8 cellular contexts compared by ENCODE assay signal in the genomic region with DNA sequence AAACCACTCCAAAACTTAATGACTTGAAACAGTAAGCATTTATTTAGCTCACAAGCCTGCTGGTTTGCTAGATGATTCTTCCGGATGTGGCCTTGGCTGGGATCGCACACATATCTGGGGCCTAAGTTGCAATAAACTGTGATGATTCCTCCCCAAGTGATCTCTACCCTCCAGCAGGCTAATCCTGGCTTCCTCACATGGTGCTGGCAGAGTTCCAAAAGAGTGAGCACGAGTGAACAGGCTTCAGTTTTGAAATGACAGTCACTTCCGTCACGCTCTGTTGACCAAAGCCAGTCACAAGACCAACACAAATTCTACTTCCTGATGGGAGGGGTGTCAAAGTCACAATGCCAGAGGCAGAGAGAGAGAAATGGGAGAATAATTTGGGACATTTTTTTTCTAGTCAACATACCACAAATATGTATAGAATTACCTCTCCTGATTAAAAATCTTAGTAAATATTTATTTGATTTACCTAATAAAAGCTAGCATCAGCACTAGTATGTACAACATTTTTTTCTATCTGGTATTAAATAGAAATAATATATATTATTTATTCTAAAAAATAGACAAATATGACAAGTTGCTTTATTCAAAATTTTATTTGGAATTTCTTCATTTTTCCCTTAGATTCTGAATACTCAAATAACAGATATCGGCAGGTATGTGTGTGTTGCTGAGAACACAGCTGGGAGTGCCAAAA.
A peak's percentile ranks its signal among the peaks of the same experiment; 100 is the strongest.
DNase-seq lines count a peak whose midpoint lies in the region; ATAC-seq and TF ChIP-seq lines count a peak whose summit lies in the region.

No MANE protein-coding gene starts in this region.

- TF ChIP-seq CTCF in SK-N-SH (IDR thresholded peaks at IDR 0.05) (no peak), omental fat pad (IDR thresholded peaks at IDR 0.05) (no peak)

- H3K4me1 ChIP-seq in SK-N-SH (ENCODE audit: control insufficient read depth in 1 of 2, insufficient read depth in 2 of 2, low read depth in 1 of 2, low read length in 1 of 2): peaks cover 3 to 7% of the 10 kb centered on the region in 2 experiments; a peak in 3 of 4 replicates

- H3K4me3 ChIP-seq in SK-N-SH (ENCODE audit: low read depth in 2 of 2, low read length in 1 of 2): no peak overlapping the region

- CTCF ChIA-PET in SK-N-SH (lab: Yijun Ruan, JAX): interaction anchor here (0.9 kb wide), 1 partner anchor 24 kb away, joined by 3 read pairs; no protein-coding TSS in a partner anchor

- peak; percentile 67 for DNase-seq in AG20443 (ENCODE audit: low spot score)
- DNase-seq in NCI-H128 (lab: John Stamatoyannopoulos, UW; ENCODE audit: unreplicated experiment): peak; percentile 97
- peak; percentile 2 for DNase-seq in SK-N-SH
- DNase-seq in fibroblast of peridontal ligament (ENCODE audit: extremely low read depth): peak; percentile 10
- DNase-seq in omental fat pad (ENCODE audit: low spot score): peak; percentile 55
- DNase-seq in activated CD4-positive, CD25-positive, alpha-beta regulatory T cell (lab: John Stamatoyannopoulos, UW): no peak

- H3K9me3 ChIP-seq in SK-N-SH: no peaks in the 10 kb centered on the region

- H3F3A ChIP-seq in SK-N-SH (replicated peaks; ENCODE audit: insufficient read depth): peaks cover 7% of the 10 kb centered on the region

- no peak for TF ChIP-seq RAD21 in SK-N-SH (IDR thresholded peaks at IDR 0.05; ENCODE audit: low read length)

- POLR2A ChIA-PET in SK-N-SH (lab: Yijun Ruan, JAX): no interaction called here

- no peak overlapping the region for H3K4me2 ChIP-seq in SK-N-SH

- no peaks in the 10 kb centered on the region for H3K9me2 ChIP-seq in SK-N-SH

- no peak overlapping the region for H3K9ac ChIP-seq in SK-N-SH

- H4K20me1 ChIP-seq in SK-N-SH (ENCODE audit: insufficient read depth): no peaks in the 10 kb centered on the region

- no peak overlapping the region for H2AFZ ChIP-seq in SK-N-SH (ENCODE audit: low read depth)

- H3K36me3 ChIP-seq in SK-N-SH (replicated peaks in 1 of 2; ENCODE audit: control insufficient read depth in 1 of 2, insufficient read depth in 2 of 2, low read length in 1 of 2): peaks cover 4 to 46% of the 10 kb centered on the region in 2 experiments

- peak; percentile 55 for ATAC-seq in GM18858 (IDR thresholded peaks at IDR 0.05; ENCODE audit: unreplicated experiment)
- peak; percentile 64 for ATAC-seq in HG02943 (IDR thresholded peaks at IDR 0.05; ENCODE audit: low read depth, unreplicated experiment)
- peak; percentile 48 for ATAC-seq in omental fat pad (ENCODE audit: low FRiP score)

- TF ChIP-seq EP300 in SK-N-SH (IDR thresholded peaks at IDR 0.05; ENCODE audit: borderline replicate concordance in 1 of 2, low read depth in 1 of 2, low read length in 1 of 2): no peak

- H3K27ac ChIP-seq in SK-N-SH (ENCODE audit: low read depth in 2 of 2, low read length in 1 of 2): peak overlapping the region; percentile 28 to 40; a peak in 3 of 4 replicates

- 34% methylated on average over 6 of the region's 6 CpGs for WGBS in SK-N-SH (ENCODE audit: low lambda C conversion rate)

- H3K79me2 ChIP-seq in SK-N-SH (ENCODE audit: insufficient read depth): no peaks in the 10 kb centered on the region

- H3K27me3 ChIP-seq in SK-N-SH (ENCODE audit: insufficient read depth): no peaks in the 10 kb centered on the region

TF ChIP-seq in SK-N-SH, 30 proteins besides CTCF, POLR2A, EP300 and RAD21:
- TF ChIP-seq MEF2A (IDR thresholded peaks at IDR 0.05; ENCODE audit: borderline replicate concordance, low read depth): no peak
- TF ChIP-seq NFIC (IDR thresholded peaks at IDR 0.05; ENCODE audit: borderline replicate concordance): peak; percentile 62
- TF ChIP-seq EZH2phosphoT487 (IDR thresholded peaks at IDR 0.05; ENCODE audit: borderline replicate concordance, low read depth): no peak
- peak; percentile 26; the same call in 1 of the 2 replicates for TF ChIP-seq MXI1 (IDR thresholded peaks at IDR 0.05; ENCODE audit: low read depth, low read length)
- TF ChIP-seq RCOR1 (IDR thresholded peaks at IDR 0.05; ENCODE audit: low read length): no peak
- TF ChIP-seq, protein P1, sequence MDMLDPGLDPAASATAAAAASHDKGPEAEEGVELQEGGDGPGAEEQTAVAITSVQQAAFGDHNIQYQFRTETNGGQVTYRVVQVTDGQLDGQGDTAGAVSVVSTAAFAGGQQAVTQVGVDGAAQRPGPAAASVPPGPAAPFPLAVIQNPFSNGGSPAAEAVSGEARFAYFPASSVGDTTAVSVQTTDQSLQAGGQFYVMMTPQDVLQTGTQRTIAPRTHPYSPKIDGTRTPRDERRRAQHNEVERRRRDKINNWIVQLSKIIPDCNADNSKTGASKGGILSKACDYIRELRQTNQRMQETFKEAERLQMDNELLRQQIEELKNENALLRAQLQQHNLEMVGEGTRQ (IDR thresholded peaks at IDR 0.05; ENCODE audit: borderline replicate concordance, low read depth, low read length): no peak

Comparison
In these comparisons a context has a peak if more than half of its experiments do, and no peak if none do; other contexts are left out.
1. DNase-seq: peak in AG20443 (single experiment), NCI-H128 (single experiment), SK-N-SH (single experiment), fibroblast of peridontal ligament (single experiment) and omental fat pad (single experiment); none in activated CD4-positive, CD25-positive, alpha-beta regulatory T cell (0 of 4).
2. Peak in every context shown above with its lines, with median percentiles within 50 percentile points of each other: ATAC-seq.